In genomic region chr6:37059344-37060194, GRCh38 we compare ENCODE assay signal across 1 cellular context.
TF ChIP-seq lines count a peak whose summit lies in the region.

No MANE protein-coding gene starts in this region.

TF ChIP-seq in H1, 55 proteins besides CTCF, POLR2A, EP300 and RAD21 (continued from another document):
- no peak for TF ChIP-seq CHD7 (IDR thresholded peaks at IDR 0.05; ENCODE audit: insufficient replicate concordance, low read length)
- peak; percentile 60; the same call in 1 of the 2 replicates for TF ChIP-seq TBP (IDR thresholded peaks at IDR 0.05; ENCODE audit: low read depth, low read length)
- peak; percentile 11; the same call in 1 of the 2 replicates for TF ChIP-seq MAX (IDR thresholded peaks at IDR 0.05)
- peak; percentile 99 for TF ChIP-seq BACH1 (IDR thresholded peaks at IDR 0.05; ENCODE audit: low read length)
- peak; percentile 71; the same call in 1 of the 2 replicates for TF ChIP-seq JUND (IDR thresholded peaks at IDR 0.05; ENCODE audit: low read length)
- TF ChIP-seq TCF12 (IDR thresholded peaks at IDR 0.05; ENCODE audit: low read depth, low read length), result no peak
- no peak for TF ChIP-seq SUZ12 (IDR thresholded peaks at IDR 0.05; ENCODE audit: low read length)
- no peak for TF ChIP-seq HDAC6 (IDR thresholded peaks at IDR 0.05; ENCODE audit: low read depth, low read length)
- peak; percentile 96; the same call in 1 of the 2 replicates for TF ChIP-seq RBBP5 (IDR thresholded peaks at IDR 0.05; ENCODE audit: borderline replicate concordance, low read depth, low read length)
- TF ChIP-seq TEAD4 (IDR thresholded peaks at IDR 0.05; ENCODE audit: low read depth, low read length), result 0 out of 2 replicates have a peak, but pooled peaks have one; percentile 12
- TF ChIP-seq SP2 (IDR thresholded peaks at IDR 0.05; ENCODE audit: low read length), result no peak
